Comparison of ENCODE assay signal across 21 cellular contexts in the genomic region with DNA sequence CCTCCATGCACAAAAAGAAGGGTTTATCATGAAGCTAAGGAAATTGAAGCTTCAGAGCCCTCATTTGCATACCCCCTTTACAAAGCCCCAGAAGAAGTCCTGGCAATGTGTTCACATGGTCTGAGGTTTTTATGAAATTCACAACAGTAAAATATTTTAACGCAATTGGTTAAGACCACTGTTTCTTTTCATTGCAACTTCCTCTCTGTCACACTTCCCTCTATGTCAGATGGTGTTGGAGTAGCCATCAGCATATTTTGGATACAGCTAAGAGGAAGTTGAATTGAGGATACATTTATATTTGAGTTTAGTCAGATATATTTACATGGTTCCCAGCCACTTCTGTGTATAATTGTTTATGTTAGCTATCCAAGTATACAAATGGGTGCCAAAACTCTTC.
DNase-seq lines count a peak whose midpoint lies in the region; ATAC-seq and TF ChIP-seq lines count a peak whose summit lies in the region.
"Had no signal": no experiment of that assay in that cellular context is flagged by ENCODE, and none has a peak within 500 bp of the region (broad histone marks: within the 10 kb centered on the region; RNA-seq: fewer than 3 reads in every experiment).

No MANE protein-coding gene starts in this region.

- H3K27ac ChIP-seq in upper lobe of right lung: peak overlapping the region; percentile 47
- H3K27ac ChIP-seq: dorsolateral prefrontal cortex, SJSA1 had no signal

- H3K9me3 ChIP-seq in upper lobe of right lung: no peaks in the 10 kb centered on the region

- DNase-seq in Right ventricle myocardium inferior (ENCODE audit: missing footprints) (no peak), cardiac septum (ENCODE audit: low spot score) (no peak), SIG-M5 (lab: John Stamatoyannopoulos, UW) (peak; percentile 47), left lobe of liver (ENCODE audit: low spot score) (no peak), upper lobe of right lung (no peak), NCI-H1930 (lab: John Stamatoyannopoulos, UW) (no peak), glomerular visceral epithelial cell (ENCODE audit: extremely low spot score) (no peak)
- DNase-seq: 8988T; activated CD4-positive, alpha-beta T cell treated with anti-CD3 and anti-CD28 coated beads for 4 hours; activated effector memory CD4-positive, alpha-beta T cell treated with anti-CD3 and anti-CD28 coated beads, Interleukin-2, amount 50 U/mL, for 16 hours; DMS153; dorsolateral prefrontal cortex; GOT3; mesendoderm; NCI-H2029; NCI-H446; stimulated activated CD4-positive, alpha-beta T cell treated with anti-CD3 and anti-CD28 coated beads, Interleukin-12 subunit alpha, Interleukin-12 subunit beta, amount 100 ng/mL, for 4 hours; T1000 had no signal

- ATAC-seq in Right ventricle myocardium inferior (peak; percentile 47), left lobe of liver (peak; percentile 31), upper lobe of right lung (peak; percentile 80), HG02885 (IDR thresholded peaks at IDR 0.05; ENCODE audit: poor library complexity, unreplicated experiment) (no peak)

- no peak for TF ChIP-seq CTCF in upper lobe of right lung (IDR thresholded peaks at IDR 0.05)

- no peaks in the 10 kb centered on the region for H3K27me3 ChIP-seq in upper lobe of right lung
- H3K27me3 ChIP-seq: dorsolateral prefrontal cortex, MG63, SJSA1 had no signal

- H3K36me3 ChIP-seq in upper lobe of right lung: no peaks in the 10 kb centered on the region
- H3K36me3 ChIP-seq: MG63, SJSA1 had no signal

- no peak overlapping the region for H3K4me3 ChIP-seq in upper lobe of right lung
- H3K4me3 ChIP-seq: dorsolateral prefrontal cortex, MG63, SJSA1 had no signal

- intact Hi-C loops in Right ventricle myocardium inferior (cut with DNase I) (no loop called here), cardiac septum (cut with DNase I) (no loop called here), upper lobe of right lung (cut with DNase I) (no loop called here)

- no peaks in the 10 kb centered on the region for H3K4me1 ChIP-seq in upper lobe of right lung
